ENCODE assay signal across 12 cellular contexts in the genomic region with DNA sequence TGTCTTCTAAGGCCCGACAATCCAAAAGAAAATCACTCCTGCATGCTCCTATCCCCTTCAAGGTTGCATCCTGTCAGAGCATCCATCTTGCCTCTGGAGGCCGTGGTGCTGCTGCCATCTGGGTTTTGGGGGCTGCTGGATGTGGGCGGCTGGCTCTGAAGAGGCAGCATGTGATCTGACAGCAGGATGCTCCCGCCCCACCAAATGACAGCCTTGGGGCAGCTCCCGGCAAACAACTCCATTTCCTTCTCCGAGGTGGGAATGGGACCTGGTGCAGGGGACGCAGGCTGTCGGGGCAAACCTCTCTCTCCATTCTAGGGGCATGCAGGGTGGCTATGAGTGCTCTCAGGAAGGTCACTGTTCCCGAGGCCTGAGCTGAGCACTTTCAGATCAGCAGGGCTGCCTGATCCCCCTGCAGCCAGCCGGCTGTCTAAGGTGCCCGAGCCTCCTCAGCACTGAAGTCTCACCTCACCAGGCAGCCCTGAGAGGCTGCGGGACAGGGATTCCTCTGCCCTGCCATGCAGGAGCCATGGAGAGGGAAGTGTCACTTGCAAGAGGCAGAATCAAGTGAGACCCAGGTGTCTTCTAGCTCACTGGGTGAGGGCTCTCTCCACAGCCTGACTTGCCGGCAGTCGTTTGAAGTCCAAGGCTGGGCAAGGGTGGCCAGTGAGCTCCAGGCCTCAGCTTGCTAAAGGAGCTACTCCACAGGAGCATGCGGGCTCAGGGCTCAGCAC. TPM values are rescaled to one million over a fixed set of nuclear protein-coding genes. Genes with fewer than 3 reads are reported as not detected.
DNase-seq lines count a peak whose midpoint lies in the region; ATAC-seq and TF ChIP-seq lines count a peak whose summit lies in the region.
"Had no signal": no experiment of that assay in that cellular context is flagged by ENCODE, and none has a peak within 500 bp of the region (broad histone marks: within the 10 kb centered on the region; RNA-seq: fewer than 3 reads in every experiment).

No MANE protein-coding gene starts in this region.

- WGBS in endodermal cell (ENCODE audit: insufficient coverage in 1 of 2, insufficient read length in 1 of 2), 2 experiments, result 90 to 91% methylated on average over 10 to 15 of the region's 15 CpGs

- intact Hi-C loops in activated CD4-positive, alpha-beta T cell treated with anti-CD3 and anti-CD28 coated beads, Interleukin-2, amount 10 ng/mL, durations not matched to agents 24 days and 14 days (cut with micrococcal nuclease), result no loop called here

- no peaks in the 10 kb centered on the region for H3K9me3 Mint-ChIP-seq in activated CD4-positive, alpha-beta T cell treated with anti-CD3 and anti-CD28 coated beads, Interleukin-2, amount 10 ng/mL, durations not matched to agents 24 days and 14 days
- H3K9me3 Mint-ChIP-seq in endodermal cell, result no peaks in the 10 kb centered on the region

- H3K27me3 ChIP-seq in RWPE2 (ENCODE audit: insufficient read depth, poor library complexity, severe bottlenecking) (no peaks in the 10 kb centered on the region), endodermal cell (ENCODE audit: control insufficient read depth, insufficient read depth, low read length, poor library complexity, severe bottlenecking) (no peaks in the 10 kb centered on the region)

- peak overlapping the region; percentile 86 for H3K27ac ChIP-seq in RWPE2 (ENCODE audit: poor library complexity, severe bottlenecking)
- H3K27ac ChIP-seq in endodermal cell (ENCODE audit: low read depth, low read length), result peak overlapping the region; percentile 57
- H3K27ac ChIP-seq in skin epidermis, result peak overlapping the region in 13 of 21 experiments; percentile 19 to 93 (median 79)

- DNase-seq in activated CD4-positive, alpha-beta T cell treated with anti-CD3 and anti-CD28 coated beads, Interleukin-2, amount 10 ng/mL, durations not matched to agents 24 days and 14 days, result no peak
- no peak for DNase-seq in activated CD4-positive, alpha-beta T cell treated with anti-CD3 and anti-CD28 coated beads for 4 hours
- DNase-seq in RWPE2 (ENCODE audit: low spot score) (no peak), endodermal cell (no peak), GM10266 (ENCODE audit: extremely low spot score) (no peak), NAMALWA (ENCODE audit: low spot score) (no peak)
- DNase-seq: ACHN; NCI-H1092; stimulated activated CD4-positive, alpha-beta T cell treated with anti-CD3 and anti-CD28 coated beads, Interleukin-4, amount 100 ng/mL, for 24 hours had no signal

- TF ChIP-seq CTCF in RWPE2 (IDR thresholded peaks at IDR 0.05; ENCODE audit: poor library complexity, severe bottlenecking) (no peak), endodermal cell (conservative IDR thresholded peaks at IDR 0.05) (no peak), GM10266 (IDR thresholded peaks at IDR 0.05; ENCODE audit: control insufficient read depth, insufficient read depth, low read depth, missing control alignments) (no peak)

- H3K36me3 Mint-ChIP-seq in activated CD4-positive, alpha-beta T cell treated with anti-CD3 and anti-CD28 coated beads, Interleukin-2, amount 10 ng/mL, durations not matched to agents 24 days and 14 days (ENCODE audit: low read depth), result peaks cover 6% of the 10 kb centered on the region
- peaks cover 16% of the 10 kb centered on the region for H3K36me3 Mint-ChIP-seq in endodermal cell (ENCODE audit: low read depth)

- peak overlapping the region; percentile 29 for H3K27ac Mint-ChIP-seq in activated CD4-positive, alpha-beta T cell treated with anti-CD3 and anti-CD28 coated beads, Interleukin-2, amount 10 ng/mL, durations not matched to agents 24 days and 14 days
- peak overlapping the region; percentile 61 for H3K27ac Mint-ChIP-seq in endodermal cell

- no peaks in the 10 kb centered on the region for H3K9me3 ChIP-seq in RWPE2 (ENCODE audit: severe bottlenecking)
- no peaks in the 10 kb centered on the region for H3K9me3 ChIP-seq in endodermal cell (ENCODE audit: control insufficient read depth, low read length)

- H3K4me1 ChIP-seq in RWPE2 (ENCODE audit: insufficient read depth, poor library complexity, severe bottlenecking) (peaks cover 28% of the 10 kb centered on the region), endodermal cell (ENCODE audit: control insufficient read depth, insufficient read depth, low read length) (peaks cover 13% of the 10 kb centered on the region)

- no peak overlapping the region for H3K4me3 Mint-ChIP-seq in activated CD4-positive, alpha-beta T cell treated with anti-CD3 and anti-CD28 coated beads, Interleukin-2, amount 10 ng/mL, durations not matched to agents 24 days and 14 days
- H3K4me3 Mint-ChIP-seq in endodermal cell, result no peak overlapping the region

- H3K4me3 ChIP-seq in RWPE2 (ENCODE audit: severe bottlenecking) (no peak overlapping the region), endodermal cell (ENCODE audit: low read length) (no peak overlapping the region), skin epidermis (no peak overlapping the region)

- ATAC-seq in RWPE2 (ENCODE audit: low read depth) (no peak), GM21529 (IDR thresholded peaks at IDR 0.05; ENCODE audit: unreplicated experiment) (no peak)

- H3K36me3 ChIP-seq in RWPE2 (ENCODE audit: low read depth) (peaks cover 11% of the 10 kb centered on the region), endodermal cell (ENCODE audit: control insufficient read depth, insufficient read depth, low read length) (peaks cover 22% of the 10 kb centered on the region)

- peaks cover 39% of the 10 kb centered on the region for H3K4me1 Mint-ChIP-seq in activated CD4-positive, alpha-beta T cell treated with anti-CD3 and anti-CD28 coated beads, Interleukin-2, amount 10 ng/mL, durations not matched to agents 24 days and 14 days
- H3K4me1 Mint-ChIP-seq in endodermal cell, result peaks cover 39% of the 10 kb centered on the region

- no peaks in the 10 kb centered on the region for H3K27me3 Mint-ChIP-seq in activated CD4-positive, alpha-beta T cell treated with anti-CD3 and anti-CD28 coated beads, Interleukin-2, amount 10 ng/mL, durations not matched to agents 24 days and 14 days
- no peaks in the 10 kb centered on the region for H3K27me3 Mint-ChIP-seq in endodermal cell (ENCODE audit: insufficient read depth)

- no peak overlapping the region for H3K9ac ChIP-seq in endodermal cell (ENCODE audit: extremely low read depth, low read length, poor library complexity, severe bottlenecking)

RNA-seq across cellular contexts. Expression of a gene that starts 28.8 kb away (rescaled TPM):
- 3.3 and 4.4 TPM in 2 replicates for total RNA-seq in activated CD4-positive, alpha-beta T cell treated with anti-CD3 and anti-CD28 coated beads, Interleukin-2, amount 10 ng/mL, durations not matched to agents 24 days and 14 days
- total RNA-seq in endodermal cell, result 1 to 10 TPM; 2.9 to 5.0 TPM
- polyA plus RNA-seq in endodermal cell (2013, experiment 1 of 2), result 3.5 TPM
- 2.5 TPM for polyA plus RNA-seq in endodermal cell (2013, experiment 2 of 2)

RNA-seq across cellular contexts. Expression of a gene that starts 29.5 kb away (rescaled TPM):
- total RNA-seq in activated CD4-positive, alpha-beta T cell treated with anti-CD3 and anti-CD28 coated beads, Interleukin-2, amount 10 ng/mL, durations not matched to agents 24 days and 14 days, result 370 and 391 TPM in 2 replicates
- 100 to 1,000 TPM; 408 to 446 TPM for total RNA-seq in endodermal cell
- 206 TPM for polyA plus RNA-seq in endodermal cell (2013, experiment 1 of 2)
- polyA plus RNA-seq in endodermal cell (2013, experiment 2 of 2), result 187 TPM

RNA-seq across cellular contexts. Expression of a gene that starts 42.2 kb away (rescaled TPM):
- 11.4 and 14.6 TPM in 2 replicates for total RNA-seq in activated CD4-positive, alpha-beta T cell treated with anti-CD3 and anti-CD28 coated beads, Interleukin-2, amount 10 ng/mL, durations not matched to agents 24 days and 14 days
- total RNA-seq in endodermal cell, result 10 to 100 TPM in 1 of 2 donors, 1 to 10 TPM in 1; 7.3 to 12.6 TPM
- polyA plus RNA-seq in endodermal cell (2013, experiment 1 of 2), result 9.3 TPM
- 7.2 TPM for polyA plus RNA-seq in endodermal cell (2013, experiment 2 of 2)

RNA-seq across cellular contexts. Expression of a gene that starts 51.6 kb away (rescaled TPM):
- total RNA-seq in activated CD4-positive, alpha-beta T cell treated with anti-CD3 and anti-CD28 coated beads, Interleukin-2, amount 10 ng/mL, durations not matched to agents 24 days and 14 days, result 0.14 TPM in 2 replicates
- 1 to 10 TPM; 3.6 to 9.9 TPM for total RNA-seq in endodermal cell
- 6.4 TPM for polyA plus RNA-seq in endodermal cell (2013, experiment 1 of 2)
- polyA plus RNA-seq in endodermal cell (2013, experiment 2 of 2), result 6.4 TPM
- total RNA-seq: pulmonary artery endothelial cell had no signal
